ENCODE assay signal across 35 cellular contexts in genomic region chr20:63169731-63170130, GRCh38.
"Had no signal": no experiment of that assay in that cellular context is flagged by ENCODE, and none has a peak within 500 bp of the region (broad histone marks: within the 10 kb centered on the region; RNA-seq: fewer than 3 reads in every experiment).

No MANE protein-coding gene starts in this region.

- H3K9me3 ChIP-seq: ascending aorta had no signal

- H3K27ac ChIP-seq: ascending aorta, cardiac muscle cell, KMS-11, PC-9, RWPE1, WERI-Rb-1 had no signal

- H3K36me3 Mint-ChIP-seq: activated naive CD8-positive, alpha-beta T cell treated with anti-CD3 and anti-CD28 coated beads for 36 hours had no signal

- H3K36me3 ChIP-seq: ascending aorta, cardiac muscle cell, WERI-Rb-1 had no signal

- H3K27ac Mint-ChIP-seq: activated CD8-positive, alpha-beta T cell treated with anti-CD3 and anti-CD28 coated beads for 36 hours; activated naive CD8-positive, alpha-beta T cell treated with anti-CD3 and anti-CD28 coated beads for 36 hours; activated T-cell treated with anti-CD3 and anti-CD28 coated beads, Interleukin-2, amount 50 U/mL, for 72 hours; activated T-helper 17 cell treated with anti-CD3 and anti-CD28 coated beads, Interleukin-2, amount 50 U/mL, for 72 hours had no signal

- H3K4me3 ChIP-seq: ascending aorta, cardiac muscle cell, PC-9 had no signal

- DNase-seq: activated CD4-positive, alpha-beta T cell treated with anti-CD3 and anti-CD28 coated beads for 1 hour; activated CD4-positive, alpha-beta T cell treated with anti-CD3 and anti-CD28 coated beads, Interleukin-2, amount 10 ng/mL, durations not matched to agents 24 days and 14 days; activated CD4-positive, alpha-beta T cell treated with anti-CD3 and anti-CD28 coated beads, Interleukin-2, amount 50 U/mL, for 4 hours; activated CD4-positive, CD25-positive, alpha-beta regulatory T cell; activated CD8-positive, alpha-beta T cell treated with anti-CD3 and anti-CD28 coated beads for 36 hours; activated effector memory CD4-positive, alpha-beta T cell treated with anti-CD3 and anti-CD28 coated beads, Interleukin-2, amount 50 U/mL, for 16 hours; activated naive CD4-positive, alpha-beta T cell; activated naive CD4-positive, alpha-beta T cell treated with anti-CD3 and anti-CD28 coated beads, Interleukin-2, amount 50 U/mL, for 16 hours; activated naive CD8-positive, alpha-beta T cell treated with anti-CD3 and anti-CD28 coated beads for 36 hours; activated T-cell treated with anti-CD3 and anti-CD28 coated beads, Interleukin-2, amount 50 U/mL, for 1 hour; activated T-cell treated with anti-CD3 and anti-CD28 coated beads, Interleukin-2, amount 50 U/mL, for 72 hours; amygdala; NCI-H1092 treated with DMSO at 0.1 percent for 48 hours; NCI-H1417; NCI-H146; NCI-H187; NCI-H2029 treated with DMSO at 0.1 percent for 48 hours; NCI-H2107; NCI-H2171; NCI-H510A; NCI-H526; NCI-H748 treated with DMSO at 0.1 percent for 48 hours; NK-92 treated with Interleukin-12 subunit alpha and Interleukin-12 subunit beta, amount 100 ng/mL, for 24 hours; Right ventricle myocardium superior; SW 1271; T-helper 1 cell; T1000; WERI-Rb-1 had no signal

- ATAC-seq: activated CD8-positive, alpha-beta T cell treated with anti-CD3 and anti-CD28 coated beads for 36 hours; activated T-cell treated with anti-CD3 and anti-CD28 coated beads, Interleukin-2, amount 50 U/mL, for 72 hours; activated T-helper 17 cell treated with anti-CD3 and anti-CD28 coated beads, Interleukin-2, amount 50 U/mL, for 72 hours had no signal

- H3K4me1 Mint-ChIP-seq: activated CD4-positive, alpha-beta T cell treated with anti-CD3 and anti-CD28 coated beads, Interleukin-2, amount 10 ng/mL, durations not matched to agents 24 days and 14 days; activated T-helper 17 cell treated with anti-CD3 and anti-CD28 coated beads, Interleukin-2, amount 50 U/mL, for 72 hours had no signal

- H3K4me1 ChIP-seq: ascending aorta had no signal

- H3K4me3 Mint-ChIP-seq: activated CD4-positive, alpha-beta T cell treated with anti-CD3 and anti-CD28 coated beads, Interleukin-2, amount 10 ng/mL, durations not matched to agents 24 days and 14 days; activated CD8-positive, alpha-beta T cell treated with anti-CD3 and anti-CD28 coated beads for 36 hours; activated naive CD8-positive, alpha-beta T cell treated with anti-CD3 and anti-CD28 coated beads for 36 hours; activated T-cell treated with anti-CD3 and anti-CD28 coated beads, Interleukin-2, amount 50 U/mL, for 72 hours; activated T-helper 17 cell treated with anti-CD3 and anti-CD28 coated beads, Interleukin-2, amount 50 U/mL, for 72 hours; central memory CD8-positive, alpha-beta T cell had no signal

- H3K9me3 Mint-ChIP-seq: activated CD4-positive, alpha-beta T cell treated with anti-CD3 and anti-CD28 coated beads, Interleukin-2, amount 10 ng/mL, durations not matched to agents 24 days and 14 days; activated CD8-positive, alpha-beta T cell treated with anti-CD3 and anti-CD28 coated beads for 36 hours; activated naive CD8-positive, alpha-beta T cell treated with anti-CD3 and anti-CD28 coated beads for 36 hours; activated T-cell treated with anti-CD3 and anti-CD28 coated beads, Interleukin-2, amount 50 U/mL, for 72 hours; activated T-helper 17 cell treated with anti-CD3 and anti-CD28 coated beads, Interleukin-2, amount 50 U/mL, for 72 hours; central memory CD8-positive, alpha-beta T cell had no signal
